ENCODE assay signal across 1 cellular context in genomic region chr16:85988306-85988705, GRCh38.
TF ChIP-seq lines count a peak whose summit lies in the region.

No MANE protein-coding gene starts in this region.

TF ChIP-seq in GM12878, 131 proteins besides CTCF, POLR2A, EP300 and RAD21 (continued from another document):
- TF ChIP-seq, protein P1, sequence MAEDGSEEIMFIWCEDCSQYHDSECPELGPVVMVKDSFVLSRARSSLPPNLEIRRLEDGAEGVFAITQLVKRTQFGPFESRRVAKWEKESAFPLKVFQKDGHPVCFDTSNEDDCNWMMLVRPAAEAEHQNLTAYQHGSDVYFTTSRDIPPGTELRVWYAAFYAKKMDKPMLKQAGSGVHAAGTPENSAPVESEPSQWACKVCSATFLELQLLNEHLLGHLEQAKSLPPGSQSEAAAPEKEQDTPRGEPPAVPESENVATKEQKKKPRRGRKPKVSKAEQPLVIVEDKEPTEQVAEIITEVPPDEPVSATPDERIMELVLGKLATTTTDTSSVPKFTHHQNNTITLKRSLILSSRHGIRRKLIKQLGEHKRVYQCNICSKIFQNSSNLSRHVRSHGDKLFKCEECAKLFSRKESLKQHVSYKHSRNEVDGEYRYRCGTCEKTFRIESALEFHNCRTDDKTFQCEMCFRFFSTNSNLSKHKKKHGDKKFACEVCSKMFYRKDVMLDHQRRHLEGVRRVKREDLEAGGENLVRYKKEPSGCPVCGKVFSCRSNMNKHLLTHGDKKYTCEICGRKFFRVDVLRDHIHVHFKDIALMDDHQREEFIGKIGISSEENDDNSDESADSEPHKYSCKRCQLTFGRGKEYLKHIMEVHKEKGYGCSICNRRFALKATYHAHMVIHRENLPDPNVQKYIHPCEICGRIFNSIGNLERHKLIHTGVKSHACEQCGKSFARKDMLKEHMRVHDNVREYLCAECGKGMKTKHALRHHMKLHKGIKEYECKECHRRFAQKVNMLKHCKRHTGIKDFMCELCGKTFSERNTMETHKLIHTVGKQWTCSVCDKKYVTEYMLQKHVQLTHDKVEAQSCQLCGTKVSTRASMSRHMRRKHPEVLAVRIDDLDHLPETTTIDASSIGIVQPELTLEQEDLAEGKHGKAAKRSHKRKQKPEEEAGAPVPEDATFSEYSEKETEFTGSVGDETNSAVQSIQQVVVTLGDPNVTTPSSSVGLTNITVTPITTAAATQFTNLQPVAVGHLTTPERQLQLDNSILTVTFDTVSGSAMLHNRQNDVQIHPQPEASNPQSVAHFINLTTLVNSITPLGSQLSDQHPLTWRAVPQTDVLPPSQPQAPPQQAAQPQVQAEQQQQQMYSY (CRISPR knock-in tag; IDR thresholded peaks at IDR 0.05): no peak
- TF ChIP-seq CHD1 (IDR thresholded peaks at IDR 0.05; ENCODE audit: low read depth, low read length): no peak
- no peak for TF ChIP-seq BRCA1 (IDR thresholded peaks at IDR 0.05; ENCODE audit: low read depth, low read length)
- no peak for TF ChIP-seq SREBF1 (IDR thresholded peaks at IDR 0.05; ENCODE audit: low read length)
- TF ChIP-seq, protein P2, sequence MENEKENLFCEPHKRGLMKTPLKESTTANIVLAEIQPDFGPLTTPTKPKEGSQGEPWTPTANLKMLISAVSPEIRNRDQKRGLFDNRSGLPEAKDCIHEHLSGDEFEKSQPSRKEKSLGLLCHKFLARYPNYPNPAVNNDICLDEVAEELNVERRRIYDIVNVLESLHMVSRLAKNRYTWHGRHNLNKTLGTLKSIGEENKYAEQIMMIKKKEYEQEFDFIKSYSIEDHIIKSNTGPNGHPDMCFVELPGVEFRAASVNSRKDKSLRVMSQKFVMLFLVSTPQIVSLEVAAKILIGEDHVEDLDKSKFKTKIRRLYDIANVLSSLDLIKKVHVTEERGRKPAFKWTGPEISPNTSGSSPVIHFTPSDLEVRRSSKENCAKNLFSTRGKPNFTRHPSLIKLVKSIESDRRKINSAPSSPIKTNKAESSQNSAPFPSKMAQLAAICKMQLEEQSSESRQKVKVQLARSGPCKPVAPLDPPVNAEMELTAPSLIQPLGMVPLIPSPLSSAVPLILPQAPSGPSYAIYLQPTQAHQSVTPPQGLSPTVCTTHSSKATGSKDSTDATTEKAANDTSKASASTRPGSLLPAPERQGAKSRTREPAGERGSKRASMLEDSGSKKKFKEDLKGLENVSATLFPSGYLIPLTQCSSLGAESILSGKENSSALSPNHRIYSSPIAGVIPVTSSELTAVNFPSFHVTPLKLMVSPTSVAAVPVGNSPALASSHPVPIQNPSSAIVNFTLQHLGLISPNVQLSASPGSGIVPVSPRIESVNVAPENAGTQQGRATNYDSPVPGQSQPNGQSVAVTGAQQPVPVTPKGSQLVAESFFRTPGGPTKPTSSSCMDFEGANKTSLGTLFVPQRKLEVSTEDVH (IDR thresholded peaks at IDR 0.05; ENCODE audit: low read depth, partially characterized antibody): no peak
- 0 out of 4 replicates have a peak, but pooled peaks of 1 of the 2 experiments have one; percentile 27 for TF ChIP-seq ETV6 (conservative IDR thresholded peaks at IDR 0.05 in 1 of 2, IDR thresholded peaks at IDR 0.05 in 1 of 2; ENCODE audit: borderline replicate concordance in 1 of 2, low read depth in 1 of 2)
- TF ChIP-seq SIX5 (IDR thresholded peaks at IDR 0.05; ENCODE audit: low read depth, low read length, severe bottlenecking): no peak
- TF ChIP-seq CHD4 (IDR thresholded peaks at IDR 0.05): no peak
- no peak for TF ChIP-seq RUNX3 (IDR thresholded peaks at IDR 0.05; ENCODE audit: low read length)
- TF ChIP-seq CREB1 (IDR thresholded peaks at IDR 0.05; ENCODE audit: low read depth): no peak
- TF ChIP-seq, protein P3, sequence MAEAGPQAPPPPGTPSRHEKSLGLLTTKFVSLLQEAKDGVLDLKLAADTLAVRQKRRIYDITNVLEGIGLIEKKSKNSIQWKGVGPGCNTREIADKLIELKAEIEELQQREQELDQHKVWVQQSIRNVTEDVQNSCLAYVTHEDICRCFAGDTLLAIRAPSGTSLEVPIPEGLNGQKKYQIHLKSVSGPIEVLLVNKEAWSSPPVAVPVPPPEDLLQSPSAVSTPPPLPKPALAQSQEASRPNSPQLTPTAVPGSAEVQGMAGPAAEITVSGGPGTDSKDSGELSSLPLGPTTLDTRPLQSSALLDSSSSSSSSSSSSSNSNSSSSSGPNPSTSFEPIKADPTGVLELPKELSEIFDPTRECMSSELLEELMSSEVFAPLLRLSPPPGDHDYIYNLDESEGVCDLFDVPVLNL (IDR thresholded peaks at IDR 0.05; ENCODE audit: low read depth, low read length): no peak
- no peak for TF ChIP-seq JUND (IDR thresholded peaks at IDR 0.05; ENCODE audit: low read depth, low read length)
- no peak for TF ChIP-seq YBX1 (IDR thresholded peaks at IDR 0.05)
- TF ChIP-seq, protein P4, sequence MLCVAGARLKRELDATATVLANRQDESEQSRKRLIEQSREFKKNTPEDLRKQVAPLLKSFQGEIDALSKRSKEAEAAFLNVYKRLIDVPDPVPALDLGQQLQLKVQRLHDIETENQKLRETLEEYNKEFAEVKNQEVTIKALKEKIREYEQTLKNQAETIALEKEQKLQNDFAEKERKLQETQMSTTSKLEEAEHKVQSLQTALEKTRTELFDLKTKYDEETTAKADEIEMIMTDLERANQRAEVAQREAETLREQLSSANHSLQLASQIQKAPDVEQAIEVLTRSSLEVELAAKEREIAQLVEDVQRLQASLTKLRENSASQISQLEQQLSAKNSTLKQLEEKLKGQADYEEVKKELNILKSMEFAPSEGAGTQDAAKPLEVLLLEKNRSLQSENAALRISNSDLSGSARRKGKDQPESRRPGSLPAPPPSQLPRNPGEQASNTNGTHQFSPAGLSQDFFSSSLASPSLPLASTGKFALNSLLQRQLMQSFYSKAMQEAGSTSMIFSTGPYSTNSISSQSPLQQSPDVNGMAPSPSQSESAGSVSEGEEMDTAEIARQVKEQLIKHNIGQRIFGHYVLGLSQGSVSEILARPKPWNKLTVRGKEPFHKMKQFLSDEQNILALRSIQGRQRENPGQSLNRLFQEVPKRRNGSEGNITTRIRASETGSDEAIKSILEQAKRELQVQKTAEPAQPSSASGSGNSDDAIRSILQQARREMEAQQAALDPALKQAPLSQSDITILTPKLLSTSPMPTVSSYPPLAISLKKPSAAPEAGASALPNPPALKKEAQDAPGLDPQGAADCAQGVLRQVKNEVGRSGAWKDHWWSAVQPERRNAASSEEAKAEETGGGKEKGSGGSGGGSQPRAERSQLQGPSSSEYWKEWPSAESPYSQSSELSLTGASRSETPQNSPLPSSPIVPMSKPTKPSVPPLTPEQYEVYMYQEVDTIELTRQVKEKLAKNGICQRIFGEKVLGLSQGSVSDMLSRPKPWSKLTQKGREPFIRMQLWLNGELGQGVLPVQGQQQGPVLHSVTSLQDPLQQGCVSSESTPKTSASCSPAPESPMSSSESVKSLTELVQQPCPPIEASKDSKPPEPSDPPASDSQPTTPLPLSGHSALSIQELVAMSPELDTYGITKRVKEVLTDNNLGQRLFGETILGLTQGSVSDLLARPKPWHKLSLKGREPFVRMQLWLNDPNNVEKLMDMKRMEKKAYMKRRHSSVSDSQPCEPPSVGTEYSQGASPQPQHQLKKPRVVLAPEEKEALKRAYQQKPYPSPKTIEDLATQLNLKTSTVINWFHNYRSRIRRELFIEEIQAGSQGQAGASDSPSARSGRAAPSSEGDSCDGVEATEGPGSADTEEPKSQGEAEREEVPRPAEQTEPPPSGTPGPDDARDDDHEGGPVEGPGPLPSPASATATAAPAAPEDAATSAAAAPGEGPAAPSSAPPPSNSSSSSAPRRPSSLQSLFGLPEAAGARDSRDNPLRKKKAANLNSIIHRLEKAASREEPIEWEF (IDR thresholded peaks at IDR 0.05; ENCODE audit: insufficient replicate concordance, low read depth, low read length): no peak
- TF ChIP-seq SUZ12 (IDR thresholded peaks at IDR 0.05; ENCODE audit: unreplicated experiment): no peak
- TF ChIP-seq GABPA (IDR thresholded peaks at IDR 0.05; ENCODE audit: low read depth): no peak
- no peak for TF ChIP-seq TCF12 (IDR thresholded peaks at IDR 0.05; ENCODE audit: low read depth, low read length)
- no peak for TF ChIP-seq FOS (IDR thresholded peaks at IDR 0.05; ENCODE audit: borderline replicate concordance, extremely low read depth, insufficient read length)
- no peak for TF ChIP-seq YY1 (IDR thresholded peaks at IDR 0.05; ENCODE audit: low read depth, low read length)
- no peak for TF ChIP-seq PBX3 (IDR thresholded peaks at IDR 0.05; ENCODE audit: insufficient replicate concordance, low read depth, low read length)
- no peak for TF ChIP-seq NRF1 (conservative IDR thresholded peaks at IDR 0.05; ENCODE audit: low read depth, low read length)
- no peak for TF ChIP-seq BACH1 (IDR thresholded peaks at IDR 0.05; ENCODE audit: borderline replicate concordance)
- TF ChIP-seq IKZF2 (IDR thresholded peaks at IDR 0.05): no peak
- no peak for TF ChIP-seq LARP7 (IDR thresholded peaks at IDR 0.05)
- 0 out of 2 replicates have a peak, but pooled peaks have one; percentile 10 for TF ChIP-seq IRF4 (IDR thresholded peaks at IDR 0.05; ENCODE audit: low read depth, low read length)
- no peak for TF ChIP-seq RAD51 (IDR thresholded peaks at IDR 0.05)
- no peak for TF ChIP-seq SMAD1 (IDR thresholded peaks at IDR 0.05; ENCODE audit: low read depth, partially characterized antibody)
- no peak for TF ChIP-seq BHLHE40 (IDR thresholded peaks at IDR 0.05; ENCODE audit: borderline replicate concordance in 1 of 2, low read depth in 2 of 2, low read length in 1 of 2)
- TF ChIP-seq, protein P5, sequence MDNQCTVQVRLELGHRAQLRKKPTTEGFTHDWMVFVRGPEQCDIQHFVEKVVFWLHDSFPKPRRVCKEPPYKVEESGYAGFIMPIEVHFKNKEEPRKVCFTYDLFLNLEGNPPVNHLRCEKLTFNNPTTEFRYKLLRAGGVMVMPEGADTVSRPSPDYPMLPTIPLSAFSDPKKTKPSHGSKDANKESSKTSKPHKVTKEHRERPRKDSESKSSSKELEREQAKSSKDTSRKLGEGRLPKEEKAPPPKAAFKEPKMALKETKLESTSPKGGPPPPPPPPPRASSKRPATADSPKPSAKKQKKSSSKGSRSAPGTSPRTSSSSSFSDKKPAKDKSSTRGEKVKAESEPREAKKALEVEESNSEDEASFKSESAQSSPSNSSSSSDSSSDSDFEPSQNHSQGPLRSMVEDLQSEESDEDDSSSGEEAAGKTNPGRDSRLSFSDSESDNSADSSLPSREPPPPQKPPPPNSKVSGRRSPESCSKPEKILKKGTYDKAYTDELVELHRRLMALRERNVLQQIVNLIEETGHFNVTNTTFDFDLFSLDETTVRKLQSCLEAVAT (IDR thresholded peaks at IDR 0.05): no peak
- no peak for TF ChIP-seq HCFC1 (IDR thresholded peaks at IDR 0.05; ENCODE audit: low read length)
- TF ChIP-seq ZBED1 (IDR thresholded peaks at IDR 0.05; ENCODE audit: borderline replicate concordance): 0 out of 2 replicates have a peak, but pooled peaks have one; percentile 3
- TF ChIP-seq TCF3 (IDR thresholded peaks at IDR 0.05; ENCODE audit: borderline replicate concordance, insufficient read depth, low read depth, low read length): no peak
- TF ChIP-seq ZSCAN29 (IDR thresholded peaks at IDR 0.05): no peak
- TF ChIP-seq, protein P6, sequence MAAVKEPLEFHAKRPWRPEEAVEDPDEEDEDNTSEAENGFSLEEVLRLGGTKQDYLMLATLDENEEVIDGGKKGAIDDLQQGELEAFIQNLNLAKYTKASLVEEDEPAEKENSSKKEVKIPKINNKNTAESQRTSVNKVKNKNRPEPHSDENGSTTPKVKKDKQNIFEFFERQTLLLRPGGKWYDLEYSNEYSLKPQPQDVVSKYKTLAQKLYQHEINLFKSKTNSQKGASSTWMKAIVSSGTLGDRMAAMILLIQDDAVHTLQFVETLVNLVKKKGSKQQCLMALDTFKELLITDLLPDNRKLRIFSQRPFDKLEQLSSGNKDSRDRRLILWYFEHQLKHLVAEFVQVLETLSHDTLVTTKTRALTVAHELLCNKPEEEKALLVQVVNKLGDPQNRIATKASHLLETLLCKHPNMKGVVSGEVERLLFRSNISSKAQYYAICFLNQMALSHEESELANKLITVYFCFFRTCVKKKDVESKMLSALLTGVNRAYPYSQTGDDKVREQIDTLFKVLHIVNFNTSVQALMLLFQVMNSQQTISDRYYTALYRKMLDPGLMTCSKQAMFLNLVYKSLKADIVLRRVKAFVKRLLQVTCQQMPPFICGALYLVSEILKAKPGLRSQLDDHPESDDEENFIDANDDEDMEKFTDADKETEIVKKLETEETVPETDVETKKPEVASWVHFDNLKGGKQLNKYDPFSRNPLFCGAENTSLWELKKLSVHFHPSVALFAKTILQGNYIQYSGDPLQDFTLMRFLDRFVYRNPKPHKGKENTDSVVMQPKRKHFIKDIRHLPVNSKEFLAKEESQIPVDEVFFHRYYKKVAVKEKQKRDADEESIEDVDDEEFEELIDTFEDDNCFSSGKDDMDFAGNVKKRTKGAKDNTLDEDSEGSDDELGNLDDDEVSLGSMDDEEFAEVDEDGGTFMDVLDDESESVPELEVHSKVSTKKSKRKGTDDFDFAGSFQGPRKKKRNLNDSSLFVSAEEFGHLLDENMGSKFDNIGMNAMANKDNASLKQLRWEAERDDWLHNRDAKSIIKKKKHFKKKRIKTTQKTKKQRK (IDR thresholded peaks at IDR 0.05; ENCODE audit: low read depth, low read length): no peak
- 0 out of 2 replicates have a peak, but pooled peaks have one; percentile 1 for TF ChIP-seq ASH2L (IDR thresholded peaks at IDR 0.05; ENCODE audit: borderline replicate concordance, low read depth)
